ENCODE assay signal across 23 cellular contexts in the genomic region with DNA sequence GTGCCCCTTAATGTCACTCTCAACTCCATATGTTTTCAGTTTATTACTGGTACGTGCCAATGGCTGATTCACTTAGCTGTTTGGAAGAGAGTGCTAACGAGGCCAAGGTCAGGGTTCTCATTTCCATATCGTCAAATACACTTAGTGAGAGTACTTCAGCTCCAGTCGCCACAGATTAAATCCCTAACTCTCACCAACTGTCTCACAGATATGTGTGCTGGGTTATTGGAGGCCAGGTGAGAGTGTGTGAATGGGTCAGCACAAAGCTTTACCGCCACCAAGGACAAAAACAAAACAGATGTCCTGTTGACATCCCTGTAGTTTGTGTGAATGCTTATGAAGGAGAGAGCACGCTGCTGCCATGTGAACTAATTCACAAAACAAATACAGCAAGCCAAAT.
DNase-seq lines count a peak whose midpoint lies in the region; ATAC-seq and TF ChIP-seq lines count a peak whose summit lies in the region.
"Had no signal": no experiment of that assay in that cellular context is flagged by ENCODE, and none has a peak within 500 bp of the region (broad histone marks: within the 10 kb centered on the region; RNA-seq: fewer than 3 reads in every experiment).

No MANE protein-coding gene starts in this region.

- no peak overlapping the region for H3K9ac ChIP-seq in subcutaneous abdominal adipose tissue (ENCODE audit: low read length in 5 of 5)

- H3K4me3 ChIP-seq in right atrium auricular region, result no peak overlapping the region
- no peak overlapping the region for H3K4me3 ChIP-seq in foreskin fibroblast (ENCODE audit: low read depth in 1 of 2, low read length in 2 of 2)
- no peak overlapping the region for H3K4me3 ChIP-seq in subcutaneous abdominal adipose tissue (ENCODE audit: low read depth in 1 of 5, low read length in 5 of 5)
- H3K4me3 ChIP-seq: esophagus squamous epithelium, GM12878, ovary, SK-N-MC had no signal

- H3K36me3 ChIP-seq in right atrium auricular region (no peaks in the 10 kb centered on the region), subcutaneous abdominal adipose tissue (ENCODE audit: control insufficient read depth in 5 of 5, insufficient read depth in 5 of 5, low read length in 5 of 5) (no peaks in the 10 kb centered on the region)
- H3K36me3 ChIP-seq: esophagus squamous epithelium, ovary had no signal

- H3K4me1 ChIP-seq in right atrium auricular region (peaks cover 0 to 24% of the 10 kb centered on the region in 2 donors), subcutaneous abdominal adipose tissue (ENCODE audit: control insufficient read depth in 5 of 5, insufficient read depth in 5 of 5, low read length in 5 of 5) (peaks cover 4 to 50% (median 44%) of the 10 kb centered on the region in 5 donors)

- TF ChIP-seq CTCF in right atrium auricular region (IDR thresholded peaks at IDR 0.05) (no peak), foreskin fibroblast (IDR thresholded peaks at IDR 0.05; ENCODE audit: low read depth, low read length) (no peak)

- H3K27ac ChIP-seq in right atrium auricular region (peak overlapping the region in 1 of 2 donors; percentile 20), subcutaneous abdominal adipose tissue (ENCODE audit: low read depth, low read length) (peak overlapping the region; percentile 64)
- H3K27ac ChIP-seq: C4-2B, esophagus squamous epithelium, ovary, SK-N-MC, VCaP had no signal

- intact Hi-C loops in Right ventricle myocardium inferior (cut with DNase I), result loop anchor here (2.0 to 5.0 kb wide), 2 partner anchors 14 to 38 kb away; no protein-coding TSS in a partner anchor

- H3K9me3 ChIP-seq in right atrium auricular region, result no peaks in the 10 kb centered on the region
- H3K9me3 ChIP-seq in subcutaneous abdominal adipose tissue (ENCODE audit: control insufficient read depth in 5 of 5, low read length in 5 of 5), result no peaks in the 10 kb centered on the region
- H3K9me3 ChIP-seq: esophagus squamous epithelium, ovary had no signal

- no peaks in the 10 kb centered on the region for H3K27me3 ChIP-seq in right atrium auricular region
- no peaks in the 10 kb centered on the region for H3K27me3 ChIP-seq in subcutaneous abdominal adipose tissue (ENCODE audit: control insufficient read depth in 5 of 5, insufficient read depth in 4 of 5, low read length in 5 of 5)
- H3K27me3 ChIP-seq: esophagus squamous epithelium, ovary had no signal

- DNase-seq in Right ventricle myocardium inferior (ENCODE audit: missing footprints), result no peak
- no peak for DNase-seq in right atrium auricular region (ENCODE audit: low spot score)
- peak; percentile 58 for DNase-seq in NCI-H82 treated with DMSO at 0.1 percent for 48 hours (lab: John Stamatoyannopoulos, UW; ENCODE audit: unreplicated experiment)
- peak; percentile 62 to 75 for DNase-seq in foreskin fibroblast
- no peak for DNase-seq in NCI-H1105 treated with DMSO at 0.1 percent for 48 hours (lab: John Stamatoyannopoulos, UW)
- no peak for DNase-seq in GM19238 (ENCODE audit: insufficient read length, low spot score)
- no peak for DNase-seq in stimulated activated CD8-positive, alpha-beta memory T cell treated with anti-CD3 and anti-CD28 coated beads, Interleukin-4, amount 100 ng/mL, for 48 hours
- DNase-seq: activated CD4-positive, alpha-beta T cell treated with anti-CD3 and anti-CD28 coated beads, Interleukin-2, amount 50 U/mL, for 1 hour; activated naive CD8-positive, alpha-beta T cell treated with anti-CD3 and anti-CD28 coated beads, Interleukin-2, amount 10 ng/mL, durations not matched to agents 7 days and 5 days; DMS 273 treated with DMSO at 0.1 percent for 48 hours; esophagus squamous epithelium; GF-D8; KG1; naive thymus-derived CD4-positive, alpha-beta T cell; NCI-H2029; ovary; substantia nigra had no signal

- ATAC-seq in Right ventricle myocardium inferior, result peak; percentile 72
- ATAC-seq: GM12878; naive thymus-derived CD4-positive, alpha-beta T cell; sciatic nerve had no signal

Comparison
In these comparisons a context has a peak if more than half of its experiments do, and no peak if none do; other contexts are left out.
1. DNase-seq: peak in NCI-H82 treated with DMSO at 0.1 percent for 48 hours (single experiment) and foreskin fibroblast (2 of 2); none in Right ventricle myocardium inferior (single experiment), right atrium auricular region (single experiment), NCI-H1105 treated with DMSO at 0.1 percent for 48 hours (single experiment), GM19238 (single experiment) and stimulated activated CD8-positive, alpha-beta memory T cell treated with anti-CD3 and anti-CD28 coated beads, Interleukin-4, amount 100 ng/mL, for 48 hours (single experiment).